ENCODE assay signal across 8 cellular contexts in the genomic region with DNA sequence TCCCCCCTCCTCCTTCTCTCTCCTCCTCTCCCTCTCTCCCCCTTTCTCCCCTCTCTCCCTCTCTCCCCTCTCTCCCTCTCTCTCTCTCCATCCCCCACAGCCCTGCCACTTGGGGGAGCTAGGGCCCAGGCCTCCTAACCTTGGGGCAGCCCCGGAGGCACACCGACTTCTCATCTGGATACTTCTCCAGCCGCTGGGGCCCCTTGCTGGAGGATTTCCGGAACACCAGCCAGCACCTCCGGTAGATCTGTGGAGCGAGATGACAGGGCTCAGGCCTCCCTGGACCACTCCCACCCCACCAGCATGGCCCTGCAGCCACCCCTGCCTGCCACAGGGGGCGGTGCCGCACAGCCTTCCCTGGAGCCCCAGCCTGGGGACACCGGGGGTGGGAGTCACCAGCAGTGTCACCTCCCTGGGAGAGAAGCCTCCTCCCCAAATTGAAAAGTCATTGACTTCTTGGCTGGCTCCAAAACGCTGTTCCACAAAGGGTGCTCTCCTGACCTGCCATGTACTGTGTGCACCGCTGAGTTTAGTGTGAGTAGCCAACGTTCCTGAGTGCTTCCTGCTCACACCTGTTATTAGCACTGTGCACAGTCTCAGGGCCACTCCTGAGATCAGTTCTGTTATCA. TPM values are rescaled to one million over a fixed set of nuclear protein-coding genes. Genes with fewer than 3 reads are reported as not detected.
DNase-seq lines count a peak whose midpoint lies in the region; ATAC-seq and TF ChIP-seq lines count a peak whose summit lies in the region.

No MANE protein-coding gene starts in this region.

- H3K36me3 Mint-ChIP-seq in activated CD4-positive, alpha-beta T cell treated with anti-CD3 and anti-CD28 coated beads for 36 hours (ENCODE audit: low read depth) = peaks cover 2% of the 10 kb centered on the region
- peaks cover 0 to 18% (median 0%) of the 10 kb centered on the region in 3 donors for H3K36me3 Mint-ChIP-seq in naive thymus-derived CD8-positive, alpha-beta T cell

- no peak for TF ChIP-seq POLR2A in upper lobe of left lung (IDR thresholded peaks at IDR 0.05)

- H3K27ac ChIP-seq in MM.1S (ENCODE audit: low read length) = no peak overlapping the region
- peak overlapping the region in 3 of 4 donors; percentile 29 to 58 (median 46) for H3K27ac ChIP-seq in upper lobe of left lung

- peak overlapping the region; percentile 78 for H3K4me2 ChIP-seq in MM.1S (ENCODE audit: low read depth, low read length)

- TF ChIP-seq CTCF in GM12872 (IDR thresholded peaks at IDR 0.05; ENCODE audit: insufficient read depth, low read depth, low read length) (peak; percentile 69), MM.1S (IDR thresholded peaks at IDR 0.05; ENCODE audit: low read length) (peak; percentile 91), upper lobe of left lung (IDR thresholded peaks at IDR 0.05) (peak; percentile 43 to 78 (median 71))

- peak; percentile 96 for DNase-seq in H7
- peak; percentile 74 for DNase-seq in MM.1S
- peak; percentile 95 for DNase-seq in activated CD4-positive, alpha-beta T cell treated with anti-CD3 and anti-CD28 coated beads for 36 hours
- peak; percentile 89 for DNase-seq in ecto neural progenitor cell (ENCODE audit: low spot score)
- DNase-seq in naive thymus-derived CD8-positive, alpha-beta T cell = peak; percentile 36 to 85 (median 69)
- DNase-seq in upper lobe of left lung = peak; percentile 59 to 86
- no peak for DNase-seq in NCI-H345 (lab: John Stamatoyannopoulos, UW)

- 2 to 8% methylated on average over 6 to 12 of the region's 12 CpGs for WGBS in upper lobe of left lung, 2 donors

- H3K4me1 ChIP-seq in MM.1S (ENCODE audit: low read length) = peaks cover 9% of the 10 kb centered on the region; the same call in 1 of the 2 replicates
- peaks cover 44 to 74% (median 63%) of the 10 kb centered on the region in 4 donors for H3K4me1 ChIP-seq in upper lobe of left lung

- peak; percentile 98 for ATAC-seq in activated CD4-positive, alpha-beta T cell treated with anti-CD3 and anti-CD28 coated beads for 36 hours
- ATAC-seq in naive thymus-derived CD8-positive, alpha-beta T cell = peak; percentile 95 to 98
- ATAC-seq in upper lobe of left lung (ENCODE audit: low FRiP score in 2 of 2) = peak; percentile 37 to 63

- POLR2A ChIA-PET in activated CD4-positive, alpha-beta T cell treated with anti-CD3 and anti-CD28 coated beads for 36 hours (lab: Charles Lee) = interaction anchor here (0.6 to 1.1 kb wide), 2 partner anchors 43 to 49 kb away, joined by 4 to 12 read pairs; no protein-coding TSS in a partner anchor
- POLR2A ChIA-PET in naive thymus-derived CD8-positive, alpha-beta T cell (lab: Charles Lee) = interaction anchor here (1.2 kb wide), 1 partner anchor 44 kb away, joined by 3 read pairs; no protein-coding TSS in a partner anchor

- no peaks in the 10 kb centered on the region for H3K79me2 ChIP-seq in MM.1S (ENCODE audit: low read length)

- H3K9me3 Mint-ChIP-seq in activated CD4-positive, alpha-beta T cell treated with anti-CD3 and anti-CD28 coated beads for 36 hours (ENCODE audit: low read depth) = no peaks in the 10 kb centered on the region
- no peaks in the 10 kb centered on the region for H3K9me3 Mint-ChIP-seq in naive thymus-derived CD8-positive, alpha-beta T cell

- no peaks in the 10 kb centered on the region; the same call in 1 of the 2 replicates for H3F3A ChIP-seq in MM.1S (ENCODE audit: insufficient read depth, low read length)

- no peaks in the 10 kb centered on the region for H3K27me3 Mint-ChIP-seq in activated CD4-positive, alpha-beta T cell treated with anti-CD3 and anti-CD28 coated beads for 36 hours
- peaks cover 0 to 2% (median 0%) of the 10 kb centered on the region in 5 donors for H3K27me3 Mint-ChIP-seq in naive thymus-derived CD8-positive, alpha-beta T cell

- H4K20me1 ChIP-seq in MM.1S (ENCODE audit: insufficient read depth, low read length) = no peaks in the 10 kb centered on the region

- H3K36me3 ChIP-seq in H7 (replicated peaks; ENCODE audit: control insufficient read depth, insufficient read depth, low read length) (peaks cover 6% of the 10 kb centered on the region), MM.1S (replicated peaks; ENCODE audit: insufficient read depth, low read length) (no peaks in the 10 kb centered on the region), upper lobe of left lung (peaks cover 8 to 45% (median 33%) of the 10 kb centered on the region in 4 donors)

- peak overlapping the region; percentile 67 for H2AFZ ChIP-seq in MM.1S (ENCODE audit: low read length)

- H3K4me1 Mint-ChIP-seq in activated CD4-positive, alpha-beta T cell treated with anti-CD3 and anti-CD28 coated beads for 36 hours = peaks cover 19% of the 10 kb centered on the region
- H3K4me1 Mint-ChIP-seq in naive thymus-derived CD8-positive, alpha-beta T cell = peaks cover 12 to 24% (median 21%) of the 10 kb centered on the region in 4 donors

- H3K4me3 Mint-ChIP-seq in activated CD4-positive, alpha-beta T cell treated with anti-CD3 and anti-CD28 coated beads for 36 hours = no peak overlapping the region
- H3K4me3 Mint-ChIP-seq in naive thymus-derived CD8-positive, alpha-beta T cell = peak overlapping the region in 7 of 10 donors; percentile 6 to 71 (median 36)

- H3K9ac ChIP-seq in MM.1S (ENCODE audit: low read length) = no peak overlapping the region

- CTCF ChIA-PET in activated CD4-positive, alpha-beta T cell treated with anti-CD3 and anti-CD28 coated beads for 36 hours (lab: Charles Lee) = interaction anchor here (0.5 to 4.9 kb wide), 8 partner anchors 11 to 226 kb away, joined by 3 to 32 read pairs (median 8); a partner anchor contains a TSS

- peak overlapping the region; percentile 63 for H3K27ac Mint-ChIP-seq in activated CD4-positive, alpha-beta T cell treated with anti-CD3 and anti-CD28 coated beads for 36 hours
- peak overlapping the region in 7 of 10 donors; percentile 48 to 81 (median 56) for H3K27ac Mint-ChIP-seq in naive thymus-derived CD8-positive, alpha-beta T cell

- TF ChIP-seq EP300 in upper lobe of left lung (IDR thresholded peaks at IDR 0.05) = no peak

- H3K9me3 ChIP-seq in MM.1S (replicated peaks; ENCODE audit: insufficient read depth, low read length) = no peaks in the 10 kb centered on the region
- no peaks in the 10 kb centered on the region for H3K9me3 ChIP-seq in upper lobe of left lung

- H3K9me2 ChIP-seq in MM.1S (replicated peaks; ENCODE audit: insufficient read depth, low read length) = no peaks in the 10 kb centered on the region

- peaks cover 13% of the 10 kb centered on the region for H3K27me3 ChIP-seq in H7 (ENCODE audit: control insufficient read depth, insufficient read depth, low read length)
- no peaks in the 10 kb centered on the region for H3K27me3 ChIP-seq in MM.1S (replicated peaks; ENCODE audit: insufficient read depth, low read length)
- no peaks in the 10 kb centered on the region for H3K27me3 ChIP-seq in upper lobe of left lung

- intact Hi-C loops in activated CD4-positive, alpha-beta T cell treated with anti-CD3 and anti-CD28 coated beads for 36 hours (cut with DNase I, micrococcal nuclease) = loop anchor here (1.0 kb wide), 4 partner anchors 10 to 60 kb away; a partner anchor contains a TSS

- H3K4me3 ChIP-seq in H7 (ENCODE audit: insufficient read depth, low read depth, low read length) = peak overlapping the region; percentile 9; the same call in 1 of the 2 replicates
- peak overlapping the region; percentile 19; the same call in 1 of the 2 replicates for H3K4me3 ChIP-seq in MM.1S (ENCODE audit: low read length)
- no peak overlapping the region for H3K4me3 ChIP-seq in upper lobe of left lung

RNA-seq across cellular contexts. Expression of a gene that starts 10.5 kb away (rescaled TPM):
- 15.3 and 15.7 TPM in 2 replicates for total RNA-seq in H7 (2014; rRNA removed; shearing (Covaris generic))
- 1 to 10 TPM; 5.7 to 6.7 TPM for total RNA-seq in activated CD4-positive, alpha-beta T cell treated with anti-CD3 and anti-CD28 coated beads for 36 hours
- 1 to 10 TPM; 3.9 to 4.8 TPM for total RNA-seq in naive thymus-derived CD8-positive, alpha-beta T cell
- polyA plus RNA-seq in naive thymus-derived CD8-positive, alpha-beta T cell = 1 to 10 TPM; 1.8 to 4.7 (median 3.1) TPM
- 10 to 100 TPM; 36.7 to 87.3 (median 54.1) TPM for total RNA-seq in upper lobe of left lung

RNA-seq across cellular contexts. Expression of a gene that starts 13.3 kb away (rescaled TPM):
- total RNA-seq in H7 (2014; rRNA removed; shearing (Covaris generic)) = 178 and 189 TPM in 2 replicates
- total RNA-seq in activated CD4-positive, alpha-beta T cell treated with anti-CD3 and anti-CD28 coated beads for 36 hours = 10 to 100 TPM; 54.3 to 57.1 TPM
- total RNA-seq in naive thymus-derived CD8-positive, alpha-beta T cell = 100 to 1,000 TPM; 103 to 104 TPM
- polyA plus RNA-seq in naive thymus-derived CD8-positive, alpha-beta T cell = 10 to 100 TPM; 46.7 to 48.6 (median 47.4) TPM
- 100 to 1,000 TPM in 4 of 6 donors, 10 to 100 TPM in 2; 70.6 to 210 (median 112) TPM for total RNA-seq in upper lobe of left lung

RNA-seq across cellular contexts. Expression of a gene that starts 28.5 kb away (rescaled TPM):
- total RNA-seq in H7 (2014; rRNA removed; shearing (Covaris generic)) = 43.3 and 59.6 TPM in 2 replicates
- 10 to 100 TPM; 39.4 to 52.1 TPM for total RNA-seq in activated CD4-positive, alpha-beta T cell treated with anti-CD3 and anti-CD28 coated beads for 36 hours
- 10 to 100 TPM; 35.8 to 38.3 TPM for total RNA-seq in naive thymus-derived CD8-positive, alpha-beta T cell
- polyA plus RNA-seq in naive thymus-derived CD8-positive, alpha-beta T cell = 10 to 100 TPM; 22.8 to 59.0 (median 29.7) TPM
- total RNA-seq in upper lobe of left lung = 10 to 100 TPM; 33.1 to 47.1 (median 39.4) TPM

RNA-seq across cellular contexts. Expression of a gene that starts 28.6 kb away (rescaled TPM):
- 114 and 134 TPM in 2 replicates for total RNA-seq in H7 (2014; rRNA removed; shearing (Covaris generic))
- total RNA-seq in activated CD4-positive, alpha-beta T cell treated with anti-CD3 and anti-CD28 coated beads for 36 hours = 10 to 100 TPM; 41.7 to 42.6 TPM
- total RNA-seq in naive thymus-derived CD8-positive, alpha-beta T cell = 10 to 100 TPM; 37.2 to 44.3 TPM
- 100 to 1,000 TPM in 2 of 3 donors, 10 to 100 TPM in 1; 81.1 to 143 (median 108) TPM for polyA plus RNA-seq in naive thymus-derived CD8-positive, alpha-beta T cell
- total RNA-seq in upper lobe of left lung = 10 to 100 TPM; 21.0 to 44.5 (median 36.5) TPM

Comparison
In these comparisons a context has a peak if more than half of its experiments do, and no peak if none do; other contexts are left out.
1. H3K4me3 ChIP-seq: peak in H7 (single experiment) and MM.1S (single experiment); none in upper lobe of left lung (0 of 4).
2. Peak in every context shown above with its lines, with median percentiles within 50 percentile points of each other: CTCF ChIP-seq and ATAC-seq.